Comparison of ENCODE assay signal across 16 cellular contexts in the genomic region with DNA sequence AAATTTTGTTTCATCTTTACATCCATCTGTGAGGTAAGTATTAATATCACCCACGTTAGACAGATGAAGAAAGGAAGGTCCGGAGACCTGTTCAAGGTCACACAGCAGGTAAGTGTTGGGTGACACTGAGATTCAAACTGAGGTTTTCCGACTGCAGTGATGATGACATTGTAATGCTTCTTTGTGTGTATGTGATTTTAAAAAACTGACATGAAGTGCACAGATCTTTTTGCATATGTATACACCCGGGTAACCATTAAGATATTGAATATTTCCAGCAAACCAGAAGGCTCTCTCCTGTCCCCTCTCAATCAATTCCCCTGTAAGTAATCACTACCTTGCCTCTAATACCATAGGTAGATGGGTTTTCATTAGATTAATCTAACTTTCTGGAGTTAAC.
"Had no signal": no experiment of that assay in that cellular context is flagged by ENCODE, and none has a peak within 500 bp of the region (broad histone marks: within the 10 kb centered on the region; RNA-seq: fewer than 3 reads in every experiment).

No MANE protein-coding gene starts in this region.

- H3K27ac Mint-ChIP-seq: endodermal cell had no signal

- ATAC-seq: heart left ventricle, right cardiac atrium had no signal

- H3K27me3 ChIP-seq: ascending aorta, dorsolateral prefrontal cortex, gastrocnemius medialis, heart left ventricle, suprapubic skin, upper lobe of left lung had no signal

- H3K36me3 ChIP-seq: ascending aorta, gastrocnemius medialis, heart left ventricle, suprapubic skin, upper lobe of left lung had no signal

- H3K9me3 ChIP-seq: ascending aorta, gastrocnemius medialis, heart left ventricle, suprapubic skin, upper lobe of left lung had no signal

- H3K27ac ChIP-seq: suprapubic skin had no signal

- DNase-seq: activated B cell treated with CpG ODN at 0.5 μM for 24 hours; activated CD4-positive, alpha-beta T cell treated with anti-CD3 and anti-CD28 coated beads for 48 hours; activated naive CD4-positive, alpha-beta T cell; dorsolateral prefrontal cortex; endodermal cell; gastrocnemius medialis; heart left ventricle; occipital lobe; right cardiac atrium; stimulated activated CD4-positive, alpha-beta T cell treated with anti-CD3 and anti-CD28 coated beads, Interleukin-4, amount 100 ng/mL, for 4 hours; stimulated activated CD8-positive, alpha-beta memory T cell treated with anti-CD3 and anti-CD28 coated beads, Interleukin-4, amount 100 ng/mL, for 48 hours; stimulated activated naive CD8-positive, alpha-beta T cell treated with anti-CD3 and anti-CD28 coated beads, Interleukin-15, Interleukin-2, amounts not matched to agents 100 U/mL and 50 U/mL, for 24 hours; upper lobe of left lung had no signal

- H3K9me3 Mint-ChIP-seq: activated B cell treated with CpG ODN at 0.5 μM for 24 hours, endodermal cell had no signal

- H3K4me3 ChIP-seq: skin epidermis, suprapubic skin, upper lobe of left lung had no signal
